Comparison of ENCODE assay signal across 2 cellular contexts in the genomic region with DNA sequence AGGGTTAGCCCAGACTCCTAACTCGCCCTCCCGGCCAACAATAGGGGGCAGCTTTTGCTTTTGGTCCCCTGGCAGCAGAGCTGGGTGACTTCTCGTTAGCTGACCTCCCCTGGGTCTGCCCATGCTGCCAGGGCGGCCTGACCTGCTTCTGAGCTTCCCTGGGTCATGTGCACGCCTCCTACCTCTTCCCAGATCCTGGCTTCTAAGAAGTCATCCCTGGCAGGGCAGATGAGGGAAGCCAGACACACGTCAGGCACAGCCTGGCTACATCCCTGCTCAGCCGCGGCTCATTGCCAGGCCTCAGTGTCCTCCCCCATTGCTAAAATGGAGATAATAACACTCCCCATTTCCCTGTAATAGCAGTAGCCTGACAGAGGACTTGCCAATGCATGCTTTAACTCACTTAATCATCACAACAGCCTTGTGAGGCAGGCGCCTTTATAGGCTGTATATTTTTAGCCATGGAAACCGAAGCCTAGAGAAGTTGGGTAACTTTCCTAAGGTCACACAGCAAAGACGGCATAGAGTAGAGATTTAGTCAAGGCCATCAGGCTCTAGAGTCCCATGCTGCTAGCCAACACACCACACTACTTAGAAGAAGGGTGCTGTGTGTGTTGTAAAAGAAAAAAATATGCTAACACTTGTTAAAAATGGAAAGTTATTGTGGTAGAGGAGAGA.
TF ChIP-seq lines count a peak whose summit lies in the region.

No MANE protein-coding gene starts in this region.

TF ChIP-seq in liver, 16 proteins besides CTCF, POLR2A, EP300 and RAD21:
- TF ChIP-seq SP1 (IDR thresholded peaks at IDR 0.05): peak; percentile 18
- TF ChIP-seq, protein P1, sequence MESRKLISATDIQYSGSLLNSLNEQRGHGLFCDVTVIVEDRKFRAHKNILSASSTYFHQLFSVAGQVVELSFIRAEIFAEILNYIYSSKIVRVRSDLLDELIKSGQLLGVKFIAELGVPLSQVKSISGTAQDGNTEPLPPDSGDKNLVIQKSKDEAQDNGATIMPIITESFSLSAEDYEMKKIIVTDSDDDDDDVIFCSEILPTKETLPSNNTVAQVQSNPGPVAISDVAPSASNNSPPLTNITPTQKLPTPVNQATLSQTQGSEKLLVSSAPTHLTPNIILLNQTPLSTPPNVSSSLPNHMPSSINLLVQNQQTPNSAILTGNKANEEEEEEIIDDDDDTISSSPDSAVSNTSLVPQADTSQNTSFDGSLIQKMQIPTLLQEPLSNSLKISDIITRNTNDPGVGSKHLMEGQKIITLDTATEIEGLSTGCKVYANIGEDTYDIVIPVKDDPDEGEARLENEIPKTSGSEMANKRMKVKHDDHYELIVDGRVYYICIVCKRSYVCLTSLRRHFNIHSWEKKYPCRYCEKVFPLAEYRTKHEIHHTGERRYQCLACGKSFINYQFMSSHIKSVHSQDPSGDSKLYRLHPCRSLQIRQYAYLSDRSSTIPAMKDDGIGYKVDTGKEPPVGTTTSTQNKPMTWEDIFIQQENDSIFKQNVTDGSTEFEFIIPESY (IDR thresholded peaks at IDR 0.05): no peak
- no peak for TF ChIP-seq HNF4G (IDR thresholded peaks at IDR 0.05)
- peak in 1 of 2 donors; percentile 5 for TF ChIP-seq RXRA (IDR thresholded peaks at IDR 0.05)
- TF ChIP-seq, protein P2, sequence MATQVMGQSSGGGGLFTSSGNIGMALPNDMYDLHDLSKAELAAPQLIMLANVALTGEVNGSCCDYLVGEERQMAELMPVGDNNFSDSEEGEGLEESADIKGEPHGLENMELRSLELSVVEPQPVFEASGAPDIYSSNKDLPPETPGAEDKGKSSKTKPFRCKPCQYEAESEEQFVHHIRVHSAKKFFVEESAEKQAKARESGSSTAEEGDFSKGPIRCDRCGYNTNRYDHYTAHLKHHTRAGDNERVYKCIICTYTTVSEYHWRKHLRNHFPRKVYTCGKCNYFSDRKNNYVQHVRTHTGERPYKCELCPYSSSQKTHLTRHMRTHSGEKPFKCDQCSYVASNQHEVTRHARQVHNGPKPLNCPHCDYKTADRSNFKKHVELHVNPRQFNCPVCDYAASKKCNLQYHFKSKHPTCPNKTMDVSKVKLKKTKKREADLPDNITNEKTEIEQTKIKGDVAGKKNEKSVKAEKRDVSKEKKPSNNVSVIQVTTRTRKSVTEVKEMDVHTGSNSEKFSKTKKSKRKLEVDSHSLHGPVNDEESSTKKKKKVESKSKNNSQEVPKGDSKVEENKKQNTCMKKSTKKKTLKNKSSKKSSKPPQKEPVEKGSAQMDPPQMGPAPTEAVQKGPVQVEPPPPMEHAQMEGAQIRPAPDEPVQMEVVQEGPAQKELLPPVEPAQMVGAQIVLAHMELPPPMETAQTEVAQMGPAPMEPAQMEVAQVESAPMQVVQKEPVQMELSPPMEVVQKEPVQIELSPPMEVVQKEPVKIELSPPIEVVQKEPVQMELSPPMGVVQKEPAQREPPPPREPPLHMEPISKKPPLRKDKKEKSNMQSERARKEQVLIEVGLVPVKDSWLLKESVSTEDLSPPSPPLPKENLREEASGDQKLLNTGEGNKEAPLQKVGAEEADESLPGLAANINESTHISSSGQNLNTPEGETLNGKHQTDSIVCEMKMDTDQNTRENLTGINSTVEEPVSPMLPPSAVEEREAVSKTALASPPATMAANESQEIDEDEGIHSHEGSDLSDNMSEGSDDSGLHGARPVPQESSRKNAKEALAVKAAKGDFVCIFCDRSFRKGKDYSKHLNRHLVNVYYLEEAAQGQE (IDR thresholded peaks at IDR 0.05): no peak
- peak; percentile 59 for TF ChIP-seq NR2F2 (IDR thresholded peaks at IDR 0.05)
- TF ChIP-seq, protein P3, sequence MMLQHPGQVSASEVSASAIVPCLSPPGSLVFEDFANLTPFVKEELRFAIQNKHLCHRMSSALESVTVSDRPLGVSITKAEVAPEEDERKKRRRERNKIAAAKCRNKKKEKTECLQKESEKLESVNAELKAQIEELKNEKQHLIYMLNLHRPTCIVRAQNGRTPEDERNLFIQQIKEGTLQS (IDR thresholded peaks at IDR 0.05): no peak
- no peak for TF ChIP-seq YY1 (IDR thresholded peaks at IDR 0.05)

TF ChIP-seq in HepG2, 621 proteins besides CTCF, POLR2A, EP300 and RAD21:
- TF ChIP-seq KMT2B (CRISPR knock-in tag; IDR thresholded peaks at IDR 0.05) (no peak), KDM3A (CRISPR knock-in tag; IDR thresholded peaks at IDR 0.05; ENCODE audit: low read depth) (no peak), ISL2 (CRISPR knock-in tag; IDR thresholded peaks at IDR 0.05) (no peak), ZNF263 (CRISPR knock-in tag; IDR thresholded peaks at IDR 0.05) (no peak), POLR2AphosphoS2 (IDR thresholded peaks at IDR 0.05; ENCODE audit: low read depth, low read length) (no peak)
- TF ChIP-seq, protein P4, sequence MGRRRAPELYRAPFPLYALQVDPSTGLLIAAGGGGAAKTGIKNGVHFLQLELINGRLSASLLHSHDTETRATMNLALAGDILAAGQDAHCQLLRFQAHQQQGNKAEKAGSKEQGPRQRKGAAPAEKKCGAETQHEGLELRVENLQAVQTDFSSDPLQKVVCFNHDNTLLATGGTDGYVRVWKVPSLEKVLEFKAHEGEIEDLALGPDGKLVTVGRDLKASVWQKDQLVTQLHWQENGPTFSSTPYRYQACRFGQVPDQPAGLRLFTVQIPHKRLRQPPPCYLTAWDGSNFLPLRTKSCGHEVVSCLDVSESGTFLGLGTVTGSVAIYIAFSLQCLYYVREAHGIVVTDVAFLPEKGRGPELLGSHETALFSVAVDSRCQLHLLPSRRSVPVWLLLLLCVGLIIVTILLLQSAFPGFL (CRISPR knock-in tag; IDR thresholded peaks at IDR 0.05): no peak
